Comparison of ENCODE assay signal across 1 cellular context in the genomic region with DNA sequence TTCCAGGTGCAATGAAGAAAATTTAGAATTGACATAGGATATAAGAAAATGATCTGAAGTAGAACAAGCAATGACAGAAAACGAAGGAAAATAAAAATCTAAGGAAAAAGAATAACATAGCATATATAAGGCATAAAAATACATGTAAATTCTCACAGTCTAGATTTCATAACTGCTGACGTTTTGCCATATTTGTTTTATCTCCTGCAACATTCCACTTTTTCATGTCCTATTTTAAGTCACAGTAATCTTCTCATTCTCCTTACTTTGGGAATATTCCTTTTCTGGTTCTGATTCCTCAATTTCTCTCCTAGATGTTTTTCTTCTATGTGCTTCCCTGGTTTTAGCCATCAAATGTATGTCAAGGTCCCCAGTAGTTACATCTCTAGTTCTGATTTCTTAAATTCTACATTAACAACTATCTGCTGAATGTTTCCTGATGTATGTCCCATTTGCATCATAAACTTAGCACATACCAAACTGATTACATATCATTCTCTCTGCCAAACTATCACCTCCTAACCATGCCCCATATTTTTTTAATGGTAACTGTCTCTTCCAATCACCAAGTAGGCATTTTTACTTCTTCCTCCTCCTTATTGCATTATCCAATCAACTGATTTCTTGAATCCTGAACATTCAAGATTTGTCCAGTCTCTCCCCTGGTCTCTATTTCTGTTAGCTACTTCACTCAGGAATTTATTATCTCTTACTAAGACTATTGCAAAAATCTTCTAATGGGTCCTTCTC.
TF ChIP-seq lines count a peak whose summit lies in the region.

No MANE protein-coding gene starts in this region.

TF ChIP-seq in GM12878, 131 proteins besides CTCF, POLR2A, EP300 and RAD21:
- no peak for TF ChIP-seq EED (IDR thresholded peaks at IDR 0.05; ENCODE audit: low read depth)
